ENCODE assay signal across 8 cellular contexts in genomic region chr21:33640697-33641338, GRCh38. TPM values are rescaled to one million over a fixed set of nuclear protein-coding genes. Genes with fewer than 3 reads are reported as not detected.
DNase-seq lines count a peak whose midpoint lies in the region; ATAC-seq, FAIRE-seq and TF ChIP-seq lines count a peak whose summit lies in the region.

No MANE protein-coding gene starts in this region.

- POLR2A ChIA-PET in A549 (lab: Yijun Ruan, JAX), result no interaction called here

- DNase-seq in A549 (ENCODE audit: low read depth in 1 of 2, low spot score in 1 of 2) (peak in 1 of 2 experiments; percentile 14), fibroblast of gingiva (ENCODE audit: low read depth) (peak; percentile 15), ovary (peak in 2 of 5 donors; percentile 19 to 25), middle frontal gyrus (ENCODE audit: extremely low spot score, low spot score) (no peak)

- H3K4me2 ChIP-seq in A549 (peak overlapping the region; percentile 69), SU-DHL-6 (ENCODE audit: low read depth, low read length, poor library complexity, severe bottlenecking) (peak overlapping the region; percentile 68)

- H3K27me3 ChIP-seq in SU-DHL-6 (ENCODE audit: low read length), result no peaks in the 10 kb centered on the region
- H3K27me3 ChIP-seq in ovary, result no peaks in the 10 kb centered on the region

- ATAC-seq in A549 (no peak), HG03457 (IDR thresholded peaks at IDR 0.05; ENCODE audit: unreplicated experiment) (no peak), GM21515 (IDR thresholded peaks at IDR 0.05; ENCODE audit: unreplicated experiment) (no peak)

- no peaks in the 10 kb centered on the region for H3K9me3 ChIP-seq in A549
- no peaks in the 10 kb centered on the region for H3K9me3 ChIP-seq in SU-DHL-6 (ENCODE audit: insufficient read depth, low read length)
- no peaks in the 10 kb centered on the region for H3K9me3 ChIP-seq in ovary

- WGBS in A549 (ENCODE audit: missing lambda C conversion rate), result 18% methylated on average over 18 of the region's 18 CpGs
- WGBS in ovary, 3 donors, result 20 to 22% (median 21%) methylated on average over 18 of the region's 18 CpGs

- CTCF ChIA-PET in A549 (lab: Yijun Ruan, JAX), result interaction anchor here (0.6 kb wide), 1 partner anchor 193 kb away, joined by 3 read pairs; no protein-coding TSS in a partner anchor

- TF ChIP-seq RAD21 in A549 (conservative IDR thresholded peaks at IDR 0.05 in 1 of 2, IDR thresholded peaks at IDR 0.05 in 1 of 2), result no peak

- H4K20me1 ChIP-seq in SU-DHL-6 (ENCODE audit: low read depth, low read length), result no peaks in the 10 kb centered on the region

- H3K4me1 ChIP-seq in A549 (peaks cover 24% of the 10 kb centered on the region), ovary (ENCODE audit: insufficient read depth) (peaks cover 8% of the 10 kb centered on the region)

- TF ChIP-seq CTCF in A549 (IDR thresholded peaks at IDR 0.05) (no peak), SU-DHL-6 (IDR thresholded peaks at IDR 0.05; ENCODE audit: insufficient read depth, low read length, poor library complexity, severe bottlenecking) (no peak), ovary (IDR thresholded peaks at IDR 0.05) (no peak)

- H3K79me2 ChIP-seq in SU-DHL-6 (ENCODE audit: insufficient read depth, low read length), result peaks cover 5% of the 10 kb centered on the region; the same call in 1 of the 2 replicates

- no peak for FAIRE-seq in A549 (lab: Jason Lieb, UNC)

- intact Hi-C loops in ovary (cut with DNase I), result loop anchor here (5.0 to 10.0 kb wide), 4 partner anchors 64 to 256 kb away; partner anchors contain the start of genes GART (in 1 of the 4) and SON (in 1 of the 4)

- H3K27ac ChIP-seq in A549 (peak overlapping the region; percentile 88 to 98), SU-DHL-6 (ENCODE audit: low read depth, low read length) (no peak overlapping the region), ovary (peak overlapping the region in 1 of 2 donors; percentile 84)

- TF ChIP-seq POLR2A in A549 (IDR thresholded peaks at IDR 0.05; ENCODE audit: low read length) (no peak), ovary (IDR thresholded peaks at IDR 0.05) (no peak)

- H3K4me3 ChIP-seq in A549 (peak overlapping the region; percentile 100), GM08714 (ENCODE audit: low read length) (peak overlapping the region; percentile 89), SU-DHL-6 (ENCODE audit: insufficient read depth, low read length, poor library complexity, severe bottlenecking) (peak overlapping the region; percentile 64), ovary (peak overlapping the region; percentile 65)

- H3K36me3 ChIP-seq in SU-DHL-6 (ENCODE audit: low read length) (no peaks in the 10 kb centered on the region), ovary (no peaks in the 10 kb centered on the region)

- H3K9ac ChIP-seq in SU-DHL-6 (ENCODE audit: low read length), result peak overlapping the region; percentile 63

- H3F3A ChIP-seq in SU-DHL-6 (ENCODE audit: insufficient read depth), result 0 out of 2 replicates have a peak, but pooled peaks cover 5% of the 10 kb centered on the region

- TF ChIP-seq EP300 in A549 (IDR thresholded peaks at IDR 0.05) (no peak), ovary (IDR thresholded peaks at IDR 0.05) (no peak)

- H2AFZ ChIP-seq in SU-DHL-6 (ENCODE audit: low read depth, low read length, severe bottlenecking), result peak overlapping the region; percentile 61

- H3K9me2 ChIP-seq in SU-DHL-6 (replicated peaks; ENCODE audit: insufficient read depth, low read length), result no peaks in the 10 kb centered on the region

TF ChIP-seq in A549, 52 proteins besides CTCF, POLR2A, EP300 and RAD21:
- TF ChIP-seq FOSB (CRISPR knock-in tag; IDR thresholded peaks at IDR 0.05) (no peak), ESRRA (IDR thresholded peaks at IDR 0.05; ENCODE audit: borderline replicate concordance, low read length) (no peak), CHD4 (IDR thresholded peaks at IDR 0.05; ENCODE audit: borderline replicate concordance) (no peak), HEYL (CRISPR knock-in tag; IDR thresholded peaks at IDR 0.05) (no peak), EHF (CRISPR knock-in tag; IDR thresholded peaks at IDR 0.05) (no peak), HMGXB4 (CRISPR knock-in tag; IDR thresholded peaks at IDR 0.05; ENCODE audit: borderline replicate concordance) (no peak)
TF ChIP-seq in A549: peak in this region for 0.

RNA-seq across cellular contexts. Expression of gene CRYZL1, which starts 0.7 kb away (rescaled TPM):
- polyA plus RNA-seq in A549 (2011; rRNA removed), result 34.3 and 38.9 TPM in 2 replicates
- 9.4 and 9.8 TPM in 2 replicates for polyA plus RNA-seq in A549 (2012; cell fraction: cytosol; rRNA removed)
- 7.4 and 8.6 TPM in 2 replicates for polyA plus RNA-seq in A549 (2012; cell fraction: nucleus; rRNA removed)
- 15.2 to 17.4 TPM (median 15.6 TPM) in 3 replicates for polyA plus RNA-seq in A549 (2017; fragmentation: RNase III; extraction: RNeasy Plus Mini Kit Qiagen cat#74134 plus additional on column Dnase treatment)
- 14.4 and 17.5 TPM in 2 replicates for polyA minus RNA-seq in A549 (2011; rRNA and poly(A)+ RNA removed)
- 10 to 100 TPM; 27.2 to 59.6 (median 45.9) TPM for total RNA-seq in ovary
- polyA plus RNA-seq in ovary, result 10 to 100 TPM; 27.0 to 59.5 TPM

RNA-seq across cellular contexts. Expression of gene ITSN1, which starts 1.5 kb away (rescaled TPM):
- 23.7 and 24.4 TPM in 2 replicates for polyA plus RNA-seq in A549 (2011; rRNA removed)
- polyA plus RNA-seq in A549 (2012; cell fraction: cytosol; rRNA removed), result 20.2 and 23.8 TPM in 2 replicates
- 28.0 and 32.0 TPM in 2 replicates for polyA plus RNA-seq in A549 (2012; cell fraction: nucleus; rRNA removed)
- polyA plus RNA-seq in A549 (2017; fragmentation: RNase III; extraction: RNeasy Plus Mini Kit Qiagen cat#74134 plus additional on column Dnase treatment), result 15.2 to 17.0 TPM (median 16.7 TPM) in 3 replicates
- polyA minus RNA-seq in A549 (2011; rRNA and poly(A)+ RNA removed), result 24.1 and 28.0 TPM in 2 replicates
- total RNA-seq in ovary, result 10 to 100 TPM; 28.3 to 51.9 (median 36.4) TPM
- polyA plus RNA-seq in ovary, result 10 to 100 TPM; 22.6 to 61.3 TPM

RNA-seq across cellular contexts. Expression of gene DONSON, which starts 52.3 kb away (rescaled TPM):
- polyA plus RNA-seq in A549 (2011; rRNA removed), result 30.3 and 32.0 TPM in 2 replicates
- polyA plus RNA-seq in A549 (2012; cell fraction: cytosol; rRNA removed), result 12.6 and 14.8 TPM in 2 replicates
- 10.7 and 13.4 TPM in 2 replicates for polyA plus RNA-seq in A549 (2012; cell fraction: nucleus; rRNA removed)
- polyA plus RNA-seq in A549 (2017; fragmentation: RNase III; extraction: RNeasy Plus Mini Kit Qiagen cat#74134 plus additional on column Dnase treatment), result 20.7 to 22.1 TPM (median 21.0 TPM) in 3 replicates
- polyA minus RNA-seq in A549 (2011; rRNA and poly(A)+ RNA removed), result 8.6 and 9.8 TPM in 2 replicates
- 10 to 100 TPM in 4 of 7 donors, 1 to 10 TPM in 3; 5.1 to 14.1 (median 10.3) TPM for total RNA-seq in ovary
- polyA plus RNA-seq in ovary, result 10 to 100 TPM in 1 of 2 donors, 1 to 10 TPM in 1; 9.1 to 12.1 TPM
